17 cellular contexts compared by ENCODE assay signal in genomic region chr5:181042036-181042435, GRCh38. TPM values are rescaled to one million over a fixed set of nuclear protein-coding genes. Genes with fewer than 3 reads are reported as not detected.
DNase-seq lines count a peak whose midpoint lies in the region; ATAC-seq and TF ChIP-seq lines count a peak whose summit lies in the region.
"Had no signal": no experiment of that assay in that cellular context is flagged by ENCODE, and none has a peak within 500 bp of the region (broad histone marks: within the 10 kb centered on the region; RNA-seq: fewer than 3 reads in every experiment).

No MANE protein-coding gene starts in this region.

- 52 to 63% methylated on average over 9 of the region's 9 CpGs for WGBS in lung, 2 donors

- no peaks in the 10 kb centered on the region for H3K36me3 ChIP-seq in left ventricle myocardium inferior
- H3K36me3 ChIP-seq in lung (ENCODE audit: control insufficient read depth in 2 of 2, insufficient read depth in 2 of 2, low read length in 2 of 2), result no peaks in the 10 kb centered on the region
- H3K36me3 ChIP-seq in subcutaneous abdominal adipose tissue (ENCODE audit: control insufficient read depth in 5 of 5, insufficient read depth in 5 of 5, low read length in 5 of 5), result peaks cover 0 to 23% (median 16%) of the 10 kb centered on the region in 5 donors
- no peaks in the 10 kb centered on the region for H3K36me3 ChIP-seq in A673 (ENCODE audit: insufficient read depth, low read length, poor library complexity, severe bottlenecking)

- H3K4me3 ChIP-seq in left ventricle myocardium inferior, result peak overlapping the region; percentile 64
- H3K4me3 ChIP-seq in lung, result peak overlapping the region; percentile 9
- peak overlapping the region; percentile 31 to 83 (median 76) for H3K4me3 ChIP-seq in subcutaneous abdominal adipose tissue (ENCODE audit: low read depth in 1 of 5, low read length in 5 of 5)
- H3K4me3 ChIP-seq in A673 (ENCODE audit: low read depth, low read length, poor library complexity, severe bottlenecking), result no peak overlapping the region

- H3K4me1 ChIP-seq in left ventricle myocardium inferior (peaks cover 9% of the 10 kb centered on the region), lung (ENCODE audit: control insufficient read depth in 2 of 2, insufficient read depth in 2 of 2, low read length in 2 of 2) (peaks cover 0 to 10% of the 10 kb centered on the region in 2 donors), subcutaneous abdominal adipose tissue (ENCODE audit: control insufficient read depth in 5 of 5, insufficient read depth in 5 of 5, low read length in 5 of 5) (peaks cover 7 to 53% (median 19%) of the 10 kb centered on the region in 5 donors), A673 (ENCODE audit: insufficient read depth, low read length, poor library complexity, severe bottlenecking) (no peaks in the 10 kb centered on the region)

- no TSS peak for BruUV-seq in A673 (replicated peaks; lab: Mats Ljungman, UMichigan)

- POLR2A ChIA-PET in A673 (lab: Charles Lee; ENCODE audit: low non-redundant PET), result no interaction called here

- TF ChIP-seq CTCF in left ventricle myocardium inferior (IDR thresholded peaks at IDR 0.05; ENCODE audit: borderline replicate concordance) (no peak), lung (IDR thresholded peaks at IDR 0.05; ENCODE audit: control extremely low read depth, extremely low read depth) (no peak), A673 (conservative IDR thresholded peaks at IDR 0.05; ENCODE audit: low read depth, low read length) (no peak)

- CTCF ChIA-PET in A673 (lab: Charles Lee), result no interaction called here

- intact Hi-C loops in left ventricle myocardium inferior (cut with micrococcal nuclease) (no loop called here), left ventricle myocardium superior (cut with micrococcal nuclease) (no loop called here), A673 (cut with micrococcal nuclease; ENCODE audit: unreplicated experiment) (no loop called here)

- ATAC-seq in left ventricle myocardium superior (no peak), lung (ENCODE audit: insufficient read depth, low FRiP score) (no peak), HG02571 (IDR thresholded peaks at IDR 0.05; ENCODE audit: unreplicated experiment) (no peak)

- peak overlapping the region in 3 of 5 donors; percentile 12 to 79 (median 50) for H3K9ac ChIP-seq in subcutaneous abdominal adipose tissue (ENCODE audit: low read length in 5 of 5)

- DNase-seq in left ventricle myocardium inferior, result no peak
- DNase-seq in left ventricle myocardium superior, result no peak
- no peak for DNase-seq in lung (ENCODE audit: low spot score)
- DNase-seq in stimulated activated CD4-positive, alpha-beta T cell treated with anti-CD3 and anti-CD28 coated beads, Interleukin-4, amount 100 ng/mL, for 1 hour, result no peak
- no peak for DNase-seq in A673 (ENCODE audit: low spot score)
- DNase-seq: DMS53, HFFc6, IMR-90, Karpas-422, MM.1S, NCI-H1092 treated with DMSO at 0.1 percent for 48 hours, NCI-H510A treated with DMSO at 0.1 percent for 48 hours, NCI-H82 had no signal

- H3K27ac ChIP-seq in left ventricle myocardium inferior (replicated peaks) (peak overlapping the region; percentile 92), lung (ENCODE audit: low read depth in 1 of 2, low read length in 1 of 2) (peak overlapping the region; percentile 78 to 81), subcutaneous abdominal adipose tissue (ENCODE audit: low read depth, low read length) (peak overlapping the region; percentile 81), A673 (ENCODE audit: low read depth, low read length, poor library complexity, severe bottlenecking) (no peak overlapping the region)

- H3K9me3 ChIP-seq in left ventricle myocardium inferior (replicated peaks) (no peaks in the 10 kb centered on the region), lung (ENCODE audit: control insufficient read depth in 2 of 2, insufficient read depth in 1 of 2, low read length in 1 of 2) (no peaks in the 10 kb centered on the region), subcutaneous abdominal adipose tissue (ENCODE audit: control insufficient read depth in 5 of 5, low read length in 5 of 5) (no peaks in the 10 kb centered on the region), A673 (ENCODE audit: low read depth, low read length, poor library complexity, severe bottlenecking) (no peaks in the 10 kb centered on the region)

- H3K27me3 ChIP-seq in left ventricle myocardium inferior (ENCODE audit: low read depth) (peaks cover 76% of the 10 kb centered on the region), lung (ENCODE audit: control insufficient read depth, insufficient read depth) (no peaks in the 10 kb centered on the region), subcutaneous abdominal adipose tissue (ENCODE audit: control insufficient read depth in 5 of 5, insufficient read depth in 4 of 5, low read length in 5 of 5) (peaks cover 0 to 30% (median 19%) of the 10 kb centered on the region in 5 donors), A673 (replicated peaks; ENCODE audit: insufficient read depth, low read depth, low read length, poor library complexity) (peaks cover 56% of the 10 kb centered on the region)

RNA-seq across cellular contexts. Expression of gene BTNL9, which starts 2.0 kb away (rescaled TPM):
- 38.5 TPM for total RNA-seq in left ventricle myocardium inferior
- 37.8 TPM for total RNA-seq in left ventricle myocardium superior
- total RNA-seq in lung, result 10 to 100 TPM; 23.5 to 73.1 TPM
- polyA plus RNA-seq in lung, result 10 to 100 TPM; 54.5 to 70.1 TPM
- not detected in 2 replicates for total RNA-seq in A673 (2021)
- total RNA-seq: HFFc6, IMR-90 had no signal
- polyA plus RNA-seq: IMR-90 had no signal

RNA-seq across cellular contexts. Expression of gene BTNL3, which starts 53.4 kb away (rescaled TPM):
- total RNA-seq in left ventricle myocardium inferior, result not detected
- total RNA-seq in left ventricle myocardium superior, result not detected
- total RNA-seq in lung, result under 1 TPM in 1 of 2 donors, not detected in 1; 0.71 TPM
- polyA plus RNA-seq in lung, result 1 to 10 TPM in 1 of 2 donors, under 1 TPM in 1; 0.47 to 1.8 TPM
- not detected in 2 replicates for total RNA-seq in A673 (2021)
- total RNA-seq: H4, HFFc6, HT1080, IMR-90 had no signal
- polyA plus RNA-seq: IMR-90 had no signal

Comparison
In these comparisons a context has a peak if more than half of its experiments do, and no peak if none do; other contexts are left out.
1. RNA of gene BTNL9, which starts 2.0 kb away (total RNA-seq): 23.5 to 73.1 TPM in lung, 38.5 TPM in left ventricle myocardium inferior (single experiment) and 37.8 TPM in left ventricle myocardium superior (single experiment); not detected in A673; every median in the first group is over 10 times any median in the second.